31 cellular contexts compared by ENCODE assay signal in genomic region chr13:78820541-78820940, GRCh38.
"Had no signal": no experiment of that assay in that cellular context is flagged by ENCODE, and none has a peak within 500 bp of the region (broad histone marks: within the 10 kb centered on the region; RNA-seq: fewer than 3 reads in every experiment).

No MANE protein-coding gene starts in this region.

- H3K79me2 ChIP-seq: parathyroid adenoma had no signal

- H3K4me1 Mint-ChIP-seq: immature natural killer cell; memory B cell; mesothelial cell of epicardium; naive B cell; neural crest cell; stimulated activated naive B cell treated with anti-CD40 and anti-IgM and Interleukin-4, amounts not matched to agents 10 μg/mL and 1 μg/mL and 100 μg/mL, for 72 hours had no signal

- H3K9ac ChIP-seq: parathyroid adenoma had no signal

- H3K4me1 ChIP-seq: esophagus squamous epithelium, parathyroid adenoma, right lobe of liver, tibial nerve, upper lobe of left lung had no signal

- H3K4me3 ChIP-seq: coronary artery, esophagus squamous epithelium, lung, mucosa of descending colon, right lobe of liver, thoracic aorta, tibial nerve, upper lobe of left lung had no signal

- ATAC-seq: left colon; mucosa of descending colon; natural killer cell treated with Interleukin-12 subunit alpha and Interleukin-12 subunit beta and Interleukin-15 and Interleukin-18, amount 100 ng/mL, for 72 hours; right lobe of liver; stimulated activated naive B cell treated with anti-CD40 and anti-IgM and Interleukin-4, amounts not matched to agents 10 μg/mL and 1 μg/mL and 100 μg/mL, for 72 hours had no signal

- FAIRE-seq: endometrium, small intestine, urothelium cell line had no signal

- DNase-seq: dermis blood vessel endothelial cell; effector memory CD4-positive, alpha-beta T cell; erythroblast; esophagus squamous epithelium; foreskin melanocyte; hypothalamus; immature natural killer cell; islet precursor cell; kidney glomerular epithelial cell; left colon; mucosa of descending colon; naive B cell; right lobe of liver; small intestine; stimulated activated CD4-positive, alpha-beta T cell treated with anti-CD3 and anti-CD28 coated beads, Interleukin-15, amount 100 ng/mL, for 24 hours; stimulated activated CD4-positive, alpha-beta T cell treated with anti-CD3 and anti-CD28 coated beads, Interleukin-2, amount 100 ng/mL, for 48 hours; stimulated activated naive B cell treated with anti-CD40 and anti-IgM and Interleukin-4, amounts not matched to agents 10 μg/mL and 1 μg/mL and 100 μg/mL, for 72 hours; upper lobe of left lung had no signal

- H3K9me3 Mint-ChIP-seq: memory B cell; mesothelial cell of epicardium; neural crest cell; stimulated activated naive B cell treated with anti-CD40 and anti-IgM and Interleukin-4, amounts not matched to agents 10 μg/mL and 1 μg/mL and 100 μg/mL, for 72 hours; stimulated activated naive CD8-positive, alpha-beta T cell treated with anti-CD3 and anti-CD28 coated beads, Interleukin-15, Interleukin-2, amounts not matched to agents 100 ng/mL and 50 ng/mL, for 24 hours had no signal

- H3K27me3 Mint-ChIP-seq: natural killer cell treated with Interleukin-12 subunit alpha and Interleukin-12 subunit beta and Interleukin-15 and Interleukin-18, amount 100 ng/mL, for 72 hours; progenitor cell of endocrine pancreas had no signal

- H3K9me3 ChIP-seq: esophagus squamous epithelium, mucosa of descending colon, right lobe of liver, thoracic aorta, tibial nerve, upper lobe of left lung had no signal

- H2AFZ ChIP-seq: parathyroid adenoma had no signal

- H3K27ac Mint-ChIP-seq: immature natural killer cell; memory B cell; mesothelial cell of epicardium; naive B cell; natural killer cell treated with Interleukin-12 subunit alpha and Interleukin-12 subunit beta and Interleukin-15 and Interleukin-18, amount 100 ng/mL, for 72 hours; progenitor cell of endocrine pancreas; stimulated activated naive B cell treated with anti-CD40 and anti-IgM and Interleukin-4, amounts not matched to agents 10 μg/mL and 1 μg/mL and 100 μg/mL, for 72 hours; stimulated activated naive CD8-positive, alpha-beta T cell treated with anti-CD3 and anti-CD28 coated beads, Interleukin-15, Interleukin-2, amounts not matched to agents 100 ng/mL and 50 ng/mL, for 24 hours had no signal

- H3K36me3 ChIP-seq: esophagus squamous epithelium, right lobe of liver, thoracic aorta, tibial nerve, upper lobe of left lung had no signal

- H3K4me3 Mint-ChIP-seq: immature natural killer cell; memory B cell; mesothelial cell of epicardium; naive B cell; natural killer cell treated with Interleukin-12 subunit alpha and Interleukin-12 subunit beta and Interleukin-15 and Interleukin-18, amount 100 ng/mL, for 72 hours; neural crest cell; stimulated activated naive B cell treated with anti-CD40 and anti-IgM and Interleukin-4, amounts not matched to agents 10 μg/mL and 1 μg/mL and 100 μg/mL, for 72 hours; stimulated activated naive CD8-positive, alpha-beta T cell treated with anti-CD3 and anti-CD28 coated beads, Interleukin-15, Interleukin-2, amounts not matched to agents 100 ng/mL and 50 ng/mL, for 24 hours had no signal

- H3K27me3 ChIP-seq: esophagus squamous epithelium, right lobe of liver, tibial nerve, upper lobe of left lung had no signal

- H3K27ac ChIP-seq: coronary artery, esophagus squamous epithelium, parathyroid adenoma, right lobe of liver, thoracic aorta, tibial nerve, upper lobe of left lung had no signal

- H3K36me3 Mint-ChIP-seq: immature natural killer cell; memory B cell; mesothelial cell of epicardium; naive B cell; natural killer cell treated with Interleukin-12 subunit alpha and Interleukin-12 subunit beta and Interleukin-15 and Interleukin-18, amount 100 ng/mL, for 72 hours; stimulated activated naive B cell treated with anti-CD40 and anti-IgM and Interleukin-4, amounts not matched to agents 10 μg/mL and 1 μg/mL and 100 μg/mL, for 72 hours had no signal
